Comparison of ENCODE assay signal across 2 cellular contexts in genomic region chr22:45968003-45968650, GRCh38.
TF ChIP-seq lines count a peak whose summit lies in the region.

No MANE protein-coding gene starts in this region.

TF ChIP-seq in SK-N-SH treated with all-trans-retinoic acid at 6 μM for 48 hours, 23 proteins besides CTCF, POLR2A, EP300 and RAD21 (continued from another document):
- TF ChIP-seq POU6F1 (CRISPR knock-in tag; IDR thresholded peaks at IDR 0.05; ENCODE audit: borderline replicate concordance, low read depth) = no peak
- no peak for TF ChIP-seq ZC3H10 (CRISPR knock-in tag; IDR thresholded peaks at IDR 0.05)
- TF ChIP-seq ESRRG (CRISPR knock-in tag; IDR thresholded peaks at IDR 0.05) = no peak

TF ChIP-seq in SK-N-SH, 30 proteins besides CTCF, POLR2A, EP300 and RAD21 (continued from another document):
- TF ChIP-seq, protein P1, sequence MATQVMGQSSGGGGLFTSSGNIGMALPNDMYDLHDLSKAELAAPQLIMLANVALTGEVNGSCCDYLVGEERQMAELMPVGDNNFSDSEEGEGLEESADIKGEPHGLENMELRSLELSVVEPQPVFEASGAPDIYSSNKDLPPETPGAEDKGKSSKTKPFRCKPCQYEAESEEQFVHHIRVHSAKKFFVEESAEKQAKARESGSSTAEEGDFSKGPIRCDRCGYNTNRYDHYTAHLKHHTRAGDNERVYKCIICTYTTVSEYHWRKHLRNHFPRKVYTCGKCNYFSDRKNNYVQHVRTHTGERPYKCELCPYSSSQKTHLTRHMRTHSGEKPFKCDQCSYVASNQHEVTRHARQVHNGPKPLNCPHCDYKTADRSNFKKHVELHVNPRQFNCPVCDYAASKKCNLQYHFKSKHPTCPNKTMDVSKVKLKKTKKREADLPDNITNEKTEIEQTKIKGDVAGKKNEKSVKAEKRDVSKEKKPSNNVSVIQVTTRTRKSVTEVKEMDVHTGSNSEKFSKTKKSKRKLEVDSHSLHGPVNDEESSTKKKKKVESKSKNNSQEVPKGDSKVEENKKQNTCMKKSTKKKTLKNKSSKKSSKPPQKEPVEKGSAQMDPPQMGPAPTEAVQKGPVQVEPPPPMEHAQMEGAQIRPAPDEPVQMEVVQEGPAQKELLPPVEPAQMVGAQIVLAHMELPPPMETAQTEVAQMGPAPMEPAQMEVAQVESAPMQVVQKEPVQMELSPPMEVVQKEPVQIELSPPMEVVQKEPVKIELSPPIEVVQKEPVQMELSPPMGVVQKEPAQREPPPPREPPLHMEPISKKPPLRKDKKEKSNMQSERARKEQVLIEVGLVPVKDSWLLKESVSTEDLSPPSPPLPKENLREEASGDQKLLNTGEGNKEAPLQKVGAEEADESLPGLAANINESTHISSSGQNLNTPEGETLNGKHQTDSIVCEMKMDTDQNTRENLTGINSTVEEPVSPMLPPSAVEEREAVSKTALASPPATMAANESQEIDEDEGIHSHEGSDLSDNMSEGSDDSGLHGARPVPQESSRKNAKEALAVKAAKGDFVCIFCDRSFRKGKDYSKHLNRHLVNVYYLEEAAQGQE (IDR thresholded peaks at IDR 0.05; ENCODE audit: low read depth, low read length) = no peak
- no peak for TF ChIP-seq MXI1 (IDR thresholded peaks at IDR 0.05; ENCODE audit: low read depth, low read length)
- no peak for TF ChIP-seq JUND (IDR thresholded peaks at IDR 0.05)
- no peak for TF ChIP-seq TAF1 (IDR thresholded peaks at IDR 0.05; ENCODE audit: borderline replicate concordance, low read depth, low read length)
- TF ChIP-seq, protein P2, sequence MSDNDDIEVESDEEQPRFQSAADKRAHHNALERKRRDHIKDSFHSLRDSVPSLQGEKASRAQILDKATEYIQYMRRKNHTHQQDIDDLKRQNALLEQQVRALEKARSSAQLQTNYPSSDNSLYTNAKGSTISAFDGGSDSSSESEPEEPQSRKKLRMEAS (IDR thresholded peaks at IDR 0.05; ENCODE audit: low read depth) = no peak
- TF ChIP-seq EZH2phosphoT487 (IDR thresholded peaks at IDR 0.05; ENCODE audit: borderline replicate concordance, low read depth) = no peak
- no peak for TF ChIP-seq RCOR1 (IDR thresholded peaks at IDR 0.05; ENCODE audit: low read length)
- TF ChIP-seq USF1 (IDR thresholded peaks at IDR 0.05; ENCODE audit: borderline replicate concordance, low read depth) = no peak
- no peak for TF ChIP-seq CHD2 (IDR thresholded peaks at IDR 0.05; ENCODE audit: low read length, partially characterized antibody)
- no peak for TF ChIP-seq ZBTB33 (IDR thresholded peaks at IDR 0.05; ENCODE audit: borderline replicate concordance, low read depth)
- TF ChIP-seq TEAD4 (IDR thresholded peaks at IDR 0.05; ENCODE audit: borderline replicate concordance, insufficient read depth) = no peak
- no peak for TF ChIP-seq RXRA (IDR thresholded peaks at IDR 0.05; ENCODE audit: borderline replicate concordance, low read depth)
